ENCODE assay signal across 11 cellular contexts in the genomic region with DNA sequence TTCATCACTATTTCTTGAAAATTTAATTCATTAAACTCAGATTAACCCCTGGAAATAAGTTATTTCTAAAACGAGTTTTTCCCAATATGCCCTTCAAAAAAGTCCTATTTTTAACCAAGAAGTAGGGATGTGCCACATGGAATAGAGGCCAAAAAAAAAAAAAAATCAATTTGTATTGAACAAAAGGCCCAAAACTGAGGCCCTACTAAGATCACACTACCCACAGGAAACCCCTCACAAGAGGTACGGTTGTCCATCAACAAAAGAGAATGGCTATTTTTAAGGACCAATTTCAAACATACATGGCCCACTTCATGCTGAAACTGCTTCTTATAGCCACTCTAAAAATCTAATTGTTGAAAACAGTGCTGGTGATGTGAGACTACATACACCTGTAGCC. TPM values are rescaled to one million over a fixed set of nuclear protein-coding genes. Genes with fewer than 3 reads are reported as not detected.
A peak's percentile ranks its signal among the peaks of the same experiment; 100 is the strongest.
DNase-seq lines count a peak whose midpoint lies in the region; ATAC-seq and TF ChIP-seq lines count a peak whose summit lies in the region.
"Had no signal": no experiment of that assay in that cellular context is flagged by ENCODE, and none has a peak within 500 bp of the region (broad histone marks: within the 10 kb centered on the region; RNA-seq: fewer than 3 reads in every experiment).

No MANE protein-coding gene starts in this region.

- no peak overlapping the region for H4K12ac ChIP-seq in trophoblast cell (ENCODE audit: low read depth, low read length)

- no peaks in the 10 kb centered on the region for H3K9me2 ChIP-seq in PC-3 (replicated peaks; ENCODE audit: low read length)

- peaks cover 4 to 65% (median 40%) of the 10 kb centered on the region in 4 donors for H3K4me1 Mint-ChIP-seq in CD4-positive, CD25-positive, alpha-beta regulatory T cell

- H3K79me1 ChIP-seq in trophoblast cell (ENCODE audit: low read length) = peaks cover 23% of the 10 kb centered on the region

- no TSS peak for BruUV-seq in PC-3 (replicated peaks; lab: Mats Ljungman, UMichigan)

- H2AFZ ChIP-seq in PC-3 (ENCODE audit: low read length) = no peak overlapping the region
- H2AFZ ChIP-seq in trophoblast cell (ENCODE audit: insufficient read depth, low read length, poor library complexity) = no peak overlapping the region

- TF ChIP-seq CTCF in PC-3 (conservative IDR thresholded peaks at IDR 0.05; ENCODE audit: low read depth, low read length) = no peak

- H2BK12ac ChIP-seq in trophoblast cell (ENCODE audit: low read length) = no peak overlapping the region

- H3K4me3 ChIP-seq in CD4-positive, CD25-positive, alpha-beta regulatory T cell (ENCODE audit: low read depth, low read length) = no peak overlapping the region
- H3K4me3 ChIP-seq in PC-3 (ENCODE audit: low read length) (no peak overlapping the region), ectodermal cell (ENCODE audit: insufficient read depth, low read depth, low read length) (no peak overlapping the region), trophoblast cell (ENCODE audit: low read depth, low read length) (no peak overlapping the region), aorta (ENCODE audit: low read length in 2 of 2) (no peak overlapping the region)

- no peak overlapping the region for H3K4ac ChIP-seq in trophoblast cell (ENCODE audit: low read depth, low read length)

- peak overlapping the region; percentile 95 for H3K27ac ChIP-seq in CD4-positive, CD25-positive, alpha-beta regulatory T cell (ENCODE audit: insufficient read depth, low read length, poor library complexity, severe bottlenecking)
- H3K27ac ChIP-seq in PC-3 (ENCODE audit: low read length) (no peak overlapping the region; the same call in 1 of the 2 replicates), ectodermal cell (ENCODE audit: insufficient read depth, low read depth, low read length, poor library complexity, severe bottlenecking) (peak overlapping the region; percentile 94), trophoblast cell (ENCODE audit: low read depth, low read length) (peak overlapping the region; percentile 5), aorta (ENCODE audit: low read depth in 1 of 2, low read length in 2 of 2) (no peak overlapping the region)

- no peak overlapping the region for H2BK5ac ChIP-seq in trophoblast cell (ENCODE audit: low read depth, low read length, poor library complexity)

- no peak for DNase-seq in CD4-positive, CD25-positive, alpha-beta regulatory T cell
- DNase-seq in PC-3 (no peak), trophoblast cell (no peak), OCI-M1 (lab: John Stamatoyannopoulos, UW) (no peak), cerebellar cortex (ENCODE audit: low spot score) (no peak), aorta (no peak)
- DNase-seq: activated CD4-positive, alpha-beta T cell treated with anti-CD3 and anti-CD28 coated beads for 4 hours; NK-92 treated with Interleukin-12 subunit alpha and Interleukin-12 subunit beta, amount 100 ng/mL, for 24 hours; stimulated activated CD4-positive, alpha-beta T cell treated with anti-CD3 and anti-CD28 coated beads, Interleukin-12 subunit alpha, Interleukin-12 subunit beta, amount 100 ng/mL, for 4 hours had no signal

- peaks cover 48% of the 10 kb centered on the region for H3K36me3 ChIP-seq in CD4-positive, CD25-positive, alpha-beta regulatory T cell (ENCODE audit: control insufficient read depth, insufficient read depth, low read length)
- H3K36me3 ChIP-seq in PC-3 (ENCODE audit: low read depth, low read length) = peaks cover 39% of the 10 kb centered on the region
- peaks cover 38% of the 10 kb centered on the region for H3K36me3 ChIP-seq in ectodermal cell (ENCODE audit: control insufficient read depth, insufficient read depth, low read length)
- peaks cover 37 to 44% of the 10 kb centered on the region in 2 experiments for H3K36me3 ChIP-seq in trophoblast cell (ENCODE audit: control insufficient read depth in 1 of 2, insufficient read depth in 2 of 2, low read length in 2 of 2)
- peaks cover 0 to 9% of the 10 kb centered on the region in 2 donors for H3K36me3 ChIP-seq in aorta (ENCODE audit: control insufficient read depth in 1 of 2, insufficient read depth in 2 of 2, low read length in 1 of 2)

- CTCF ChIA-PET in PC-3 (lab: Charles Lee) = no interaction called here

- peaks cover 26% of the 10 kb centered on the region for H3K36me3 Mint-ChIP-seq in CD4-positive, CD25-positive, alpha-beta regulatory T cell

- H3K9ac ChIP-seq in PC-3 (ENCODE audit: low read length) = no peak overlapping the region
- H3K9ac ChIP-seq in trophoblast cell (ENCODE audit: low read length) = no peak overlapping the region

- H3K4me3 Mint-ChIP-seq in CD4-positive, CD25-positive, alpha-beta regulatory T cell = peak overlapping the region in 3 of 4 donors; percentile 55 to 98 (median 83)

- no peak overlapping the region for H2BK120ac ChIP-seq in trophoblast cell (ENCODE audit: insufficient read depth, low read length, poor library complexity)

- POLR2A ChIA-PET in PC-3 (lab: Charles Lee; ENCODE audit: unreplicated experiment) = no interaction called here

- H3K27me3 ChIP-seq in CD4-positive, CD25-positive, alpha-beta regulatory T cell (ENCODE audit: control insufficient read depth, insufficient read depth, low read length) = no peaks in the 10 kb centered on the region
- H3K27me3 ChIP-seq in PC-3 (ENCODE audit: low read length) (no peaks in the 10 kb centered on the region), ectodermal cell (ENCODE audit: control insufficient read depth, insufficient read depth, low read length, poor library complexity, severe bottlenecking) (no peaks in the 10 kb centered on the region), trophoblast cell (ENCODE audit: insufficient read depth, low read length) (no peaks in the 10 kb centered on the region), aorta (ENCODE audit: control insufficient read depth in 1 of 2, insufficient read depth in 2 of 2, low read length in 1 of 2) (no peaks in the 10 kb centered on the region)

- H3K9me3 Mint-ChIP-seq in CD4-positive, CD25-positive, alpha-beta regulatory T cell = no peaks in the 10 kb centered on the region

- H3K23ac ChIP-seq in trophoblast cell (ENCODE audit: low read length) = no peak overlapping the region

- H3K4me1 ChIP-seq in CD4-positive, CD25-positive, alpha-beta regulatory T cell (ENCODE audit: control insufficient read depth, insufficient read depth, low read length, poor library complexity, severe bottlenecking) = peaks cover 42% of the 10 kb centered on the region
- H3K4me1 ChIP-seq in PC-3 (ENCODE audit: insufficient read depth, low read length) = peaks cover 32% of the 10 kb centered on the region
- H3K4me1 ChIP-seq in ectodermal cell (ENCODE audit: control insufficient read depth, insufficient read depth, low read length) = peaks cover 25% of the 10 kb centered on the region
- peaks cover 5 to 13% of the 10 kb centered on the region in 2 experiments for H3K4me1 ChIP-seq in trophoblast cell (ENCODE audit: control insufficient read depth in 1 of 2, insufficient read depth in 2 of 2, low read length in 2 of 2)
- H3K4me1 ChIP-seq in aorta (ENCODE audit: control insufficient read depth in 1 of 2, insufficient read depth in 2 of 2, low read length in 2 of 2) = peaks cover 0 to 4% of the 10 kb centered on the region in 2 donors

- peak overlapping the region; percentile 65 to 93 (median 69) for H3K27ac Mint-ChIP-seq in CD4-positive, CD25-positive, alpha-beta regulatory T cell

- H3K4me2 ChIP-seq in PC-3 (ENCODE audit: low read length) (peak overlapping the region; percentile 12; the same call in 1 of the 2 replicates), trophoblast cell (ENCODE audit: low read length) (no peak overlapping the region)

- H4K20me1 ChIP-seq in PC-3 (ENCODE audit: low read length) = peaks cover 14% of the 10 kb centered on the region

- no peaks in the 10 kb centered on the region for H3K9me3 ChIP-seq in CD4-positive, CD25-positive, alpha-beta regulatory T cell (ENCODE audit: control insufficient read depth in 2 of 2, low read length in 2 of 2)
- H3K9me3 ChIP-seq in PC-3 (ENCODE audit: low read length) (no peaks in the 10 kb centered on the region), ectodermal cell (ENCODE audit: control insufficient read depth, low read length) (no peaks in the 10 kb centered on the region), trophoblast cell (ENCODE audit: insufficient read depth, low read depth, low read length) (peaks cover 2% of the 10 kb centered on the region), aorta (ENCODE audit: control insufficient read depth, low read length) (no peaks in the 10 kb centered on the region)

- H3K79me2 ChIP-seq in PC-3 (ENCODE audit: low read length) (peaks cover 49% of the 10 kb centered on the region), trophoblast cell (ENCODE audit: control insufficient read depth, insufficient read depth, low read length, poor library complexity) (peaks cover 13% of the 10 kb centered on the region)

- H3K18ac ChIP-seq in trophoblast cell (ENCODE audit: low read length) = no peak overlapping the region

- no peak overlapping the region for H2AK5ac ChIP-seq in trophoblast cell (ENCODE audit: low read length)

- no peak overlapping the region for H3K14ac ChIP-seq in trophoblast cell (ENCODE audit: low read length)

- H4K91ac ChIP-seq in trophoblast cell (ENCODE audit: low read depth, low read length) = no peak overlapping the region

- 74 to 78% methylated on average over 2 of the region's 2 CpGs for WGBS in ectodermal cell, 2 experiments
- WGBS in trophoblast cell (ENCODE audit: extremely low coverage, insufficient coverage, insufficient read length) = no CpG with 5 or more reads among the region's 2 CpGs
- 55 to 56% methylated on average over 2 of the region's 2 CpGs for WGBS in aorta, 2 donors

- ATAC-seq in CD4-positive, CD25-positive, alpha-beta regulatory T cell (ENCODE audit: low read depth in 2 of 2) = no peak
- no peak for ATAC-seq in PC-3
- no peak for ATAC-seq in HG03378 (IDR thresholded peaks at IDR 0.05; ENCODE audit: unreplicated experiment)
- no peak for ATAC-seq in aorta (ENCODE audit: low FRiP score)

- no peak overlapping the region for H4K8ac ChIP-seq in trophoblast cell (ENCODE audit: low read depth, low read length)

- peaks cover 17% of the 10 kb centered on the region for H3F3A ChIP-seq in PC-3 (ENCODE audit: low read length, unreplicated experiment)

- intact Hi-C loops in PC-3 (cut with micrococcal nuclease) = loop anchor here (1.0 to 2.0 kb wide), 5 partner anchors 47 to 349 kb away; a partner anchor contains a TSS
- intact Hi-C loops in aorta (cut with DNase I) = no loop called here

- H3K27me3 Mint-ChIP-seq in CD4-positive, CD25-positive, alpha-beta regulatory T cell = no peaks in the 10 kb centered on the region

RNA-seq across cellular contexts. Expression of a gene that starts 7.5 kb away (rescaled TPM):
- 237 TPM for total RNA-seq in CD4-positive, CD25-positive, alpha-beta regulatory T cell
- polyA plus RNA-seq in CD4-positive, CD25-positive, alpha-beta regulatory T cell = 10 to 100 TPM; 22.2 to 30.2 (median 22.6) TPM
- total RNA-seq in PC-3 (2014; rRNA removed) = 33.8 and 43.0 TPM in 2 replicates
- polyA plus RNA-seq in ectodermal cell (2013, experiment 1 of 4) = 113 TPM
- 127 TPM for polyA plus RNA-seq in ectodermal cell (2013, experiment 2 of 4)
- 93.8 TPM for polyA plus RNA-seq in ectodermal cell (2013, experiment 3 of 4)
- 118 TPM for polyA plus RNA-seq in ectodermal cell (2013, experiment 4 of 4)
- 129 and 130 TPM in 2 replicates for polyA plus RNA-seq in trophoblast cell (2013)
- total RNA-seq in aorta = 100 to 1,000 TPM in 1 of 2 donors, 10 to 100 TPM in 1; 89.3 to 130 TPM
- 10 to 100 TPM; 15.2 to 35.2 TPM for polyA plus RNA-seq in aorta

RNA-seq across cellular contexts. Expression of a gene that starts 8.2 kb away (rescaled TPM):
- total RNA-seq in CD4-positive, CD25-positive, alpha-beta regulatory T cell = 277 TPM
- polyA plus RNA-seq in CD4-positive, CD25-positive, alpha-beta regulatory T cell = 1,000 to 10,000 TPM in 1 of 4 donors, 100 to 1,000 TPM in 3; 781 to 1,082 (median 867) TPM
- 981 and 1,046 TPM in 2 replicates for total RNA-seq in PC-3 (2014; rRNA removed)
- polyA plus RNA-seq in ectodermal cell (2013, experiment 1 of 4) = 841 TPM
- 819 TPM for polyA plus RNA-seq in ectodermal cell (2013, experiment 2 of 4)
- polyA plus RNA-seq in ectodermal cell (2013, experiment 3 of 4) = 663 TPM
- 731 TPM for polyA plus RNA-seq in ectodermal cell (2013, experiment 4 of 4)
- polyA plus RNA-seq in trophoblast cell (2013) = 513 and 514 TPM in 2 replicates
- total RNA-seq in aorta = 100 to 1,000 TPM; 216 to 262 TPM
- 100 to 1,000 TPM; 289 to 327 TPM for polyA plus RNA-seq in aorta

RNA-seq across cellular contexts. Expression of a gene that starts 50.5 kb away (rescaled TPM):
- 128 TPM for total RNA-seq in CD4-positive, CD25-positive, alpha-beta regulatory T cell
- 100 to 1,000 TPM; 276 to 321 (median 303) TPM for polyA plus RNA-seq in CD4-positive, CD25-positive, alpha-beta regulatory T cell
- 165 and 172 TPM in 2 replicates for total RNA-seq in PC-3 (2014; rRNA removed)
- 390 TPM for polyA plus RNA-seq in ectodermal cell (2013, experiment 1 of 4)
- 381 TPM for polyA plus RNA-seq in ectodermal cell (2013, experiment 2 of 4)
- 297 TPM for polyA plus RNA-seq in ectodermal cell (2013, experiment 3 of 4)
- polyA plus RNA-seq in ectodermal cell (2013, experiment 4 of 4) = 317 TPM
- polyA plus RNA-seq in trophoblast cell (2013) = 298 and 301 TPM in 2 replicates
- 100 to 1,000 TPM; 148 to 153 TPM for total RNA-seq in aorta
- 100 to 1,000 TPM; 142 to 221 TPM for polyA plus RNA-seq in aorta

Comparison
In these comparisons a context has a peak if more than half of its experiments do, and no peak if none do; other contexts are left out.
1. H3K27ac ChIP-seq: peak in CD4-positive, CD25-positive, alpha-beta regulatory T cell (single experiment), ectodermal cell (single experiment) and trophoblast cell (single experiment); none in PC-3 (single experiment) and aorta (0 of 2).